19 cellular contexts compared by ENCODE assay signal in genomic region chr6:30806581-30807183, GRCh38.
DNase-seq lines count a peak whose midpoint lies in the region; ATAC-seq, FAIRE-seq and TF ChIP-seq lines count a peak whose summit lies in the region.
"Had no signal": no experiment of that assay in that cellular context is flagged by ENCODE, and none has a peak within 500 bp of the region (broad histone marks: within the 10 kb centered on the region; RNA-seq: fewer than 3 reads in every experiment).

No MANE protein-coding gene starts in this region.

- TF ChIP-seq POLR2A in K562 (conservative IDR thresholded peaks at IDR 0.05) (peak; percentile 89), vagina (IDR thresholded peaks at IDR 0.05) (no peak)

- no peak for DNase-seq in activated T-cell treated with anti-CD3 and anti-CD28 coated beads, Interleukin-2, amount 50 U/mL, for 24 hours
- no peak for DNase-seq in activated T-cell treated with anti-CD3 and anti-CD28 coated beads, Interleukin-2, amount 50 U/mL, for 72 hours
- DNase-seq in OCI-LY7 (ENCODE audit: low spot score) = no peak
- no peak for DNase-seq in K562 (ENCODE audit: extremely low read depth in 1 of 4, low spot score in 3 of 4)
- DNase-seq in trophoblast cell = peak; percentile 92
- no peak for DNase-seq in vagina (ENCODE audit: extremely low spot score in 2 of 2)
- no peak for DNase-seq in effector memory CD8-positive, alpha-beta T cell
- DNase-seq: GOT3, HFFc6, Karpas-422, MM.1S, NCI-H1092 treated with DMSO at 0.1 percent for 48 hours, NCI-H1694, NCI-H510A treated with DMSO at 0.1 percent for 48 hours, NCI-H82, SHP77 treated with DMSO at 0.1 percent for 48 hours had no signal

- no peak overlapping the region for H2BK120ac ChIP-seq in trophoblast cell (ENCODE audit: insufficient read depth, low read length, poor library complexity)

- FAIRE-seq in K562 (lab: Jason Lieb, UNC) = no peak
- FAIRE-seq: GM12892 had no signal

- H3K36me3 ChIP-seq in OCI-LY7 (ENCODE audit: insufficient read depth, low read length) (no peaks in the 10 kb centered on the region), K562 (ENCODE audit: control insufficient read depth, insufficient read depth, low read length) (no peaks in the 10 kb centered on the region), trophoblast cell (ENCODE audit: control insufficient read depth in 1 of 2, insufficient read depth in 2 of 2, low read length in 2 of 2) (no peaks in the 10 kb centered on the region), vagina (no peaks in the 10 kb centered on the region)
- H3K36me3 ChIP-seq: BLaER1 treated with 17β-estradiol and CSF1 and Interleukin-3, amounts not matched to agents 10 nM and 100 nM had no signal

- no peaks in the 10 kb centered on the region for H3K27me3 Mint-ChIP-seq in activated T-cell treated with anti-CD3 and anti-CD28 coated beads, Interleukin-2, amount 50 U/mL, for 24 hours
- H3K27me3 Mint-ChIP-seq in activated T-cell treated with anti-CD3 and anti-CD28 coated beads, Interleukin-2, amount 50 U/mL, for 72 hours (ENCODE audit: low read depth) = no peaks in the 10 kb centered on the region
- no peaks in the 10 kb centered on the region for H3K27me3 Mint-ChIP-seq in effector memory CD8-positive, alpha-beta T cell

- H2BK5ac ChIP-seq in trophoblast cell (ENCODE audit: low read depth, low read length, poor library complexity) = peak overlapping the region; percentile 31

- H3K27ac Mint-ChIP-seq in activated T-cell treated with anti-CD3 and anti-CD28 coated beads, Interleukin-2, amount 50 U/mL, for 24 hours = peak overlapping the region; percentile 50
- H3K27ac Mint-ChIP-seq in activated T-cell treated with anti-CD3 and anti-CD28 coated beads, Interleukin-2, amount 50 U/mL, for 72 hours = no peak overlapping the region
- H3K27ac Mint-ChIP-seq in effector memory CD8-positive, alpha-beta T cell = no peak overlapping the region
- H3K27ac Mint-ChIP-seq: HFFc6 had no signal

- peaks cover 5% of the 10 kb centered on the region for H3K79me1 ChIP-seq in trophoblast cell (ENCODE audit: low read length)

- H4K20me1 ChIP-seq in OCI-LY7 (ENCODE audit: insufficient read depth, low read length) (no peaks in the 10 kb centered on the region), K562 (replicated peaks; ENCODE audit: control insufficient read depth, insufficient read depth, low read length) (no peaks in the 10 kb centered on the region)
- H4K20me1 ChIP-seq: BLaER1 treated with 17β-estradiol and CSF1 and Interleukin-3, amounts not matched to agents 10 nM and 100 nM had no signal

- no peak overlapping the region for H4K12ac ChIP-seq in trophoblast cell (ENCODE audit: low read depth, low read length)

- ATAC-seq in activated T-cell treated with anti-CD3 and anti-CD28 coated beads, Interleukin-2, amount 50 U/mL, for 72 hours (replicated peaks in 1 of 2) = no peak
- no peak; the same call in 2 of the 3 replicates for ATAC-seq in K562
- ATAC-seq in GM21723 (IDR thresholded peaks at IDR 0.05; ENCODE audit: unreplicated experiment) = no peak
- ATAC-seq in effector memory CD8-positive, alpha-beta T cell (replicated peaks) = no peak

- H3K4ac ChIP-seq in trophoblast cell (ENCODE audit: low read depth, low read length) = no peak overlapping the region

- H3K36me3 Mint-ChIP-seq in activated T-cell treated with anti-CD3 and anti-CD28 coated beads, Interleukin-2, amount 50 U/mL, for 24 hours (ENCODE audit: low read depth) = peaks cover 7% of the 10 kb centered on the region
- H3K36me3 Mint-ChIP-seq in activated T-cell treated with anti-CD3 and anti-CD28 coated beads, Interleukin-2, amount 50 U/mL, for 72 hours (ENCODE audit: insufficient read depth in 2 of 2) = peaks cover 0 to 4% of the 10 kb centered on the region in 2 donors
- H3K36me3 Mint-ChIP-seq in effector memory CD8-positive, alpha-beta T cell (ENCODE audit: insufficient read depth) = no peaks in the 10 kb centered on the region

- peaks cover 13% of the 10 kb centered on the region for H3K9me3 Mint-ChIP-seq in activated T-cell treated with anti-CD3 and anti-CD28 coated beads, Interleukin-2, amount 50 U/mL, for 24 hours
- H3K9me3 Mint-ChIP-seq in activated T-cell treated with anti-CD3 and anti-CD28 coated beads, Interleukin-2, amount 50 U/mL, for 72 hours = peaks cover 0 to 4% of the 10 kb centered on the region in 2 donors
- H3K9me3 Mint-ChIP-seq in effector memory CD8-positive, alpha-beta T cell = peaks cover 0 to 3% of the 10 kb centered on the region in 2 donors
- H3K9me3 Mint-ChIP-seq: HFFc6 had no signal

- H2AFZ ChIP-seq in OCI-LY7 (ENCODE audit: low read length) (no peak overlapping the region), K562 (ENCODE audit: low read depth, low read length) (no peak overlapping the region), trophoblast cell (ENCODE audit: insufficient read depth, low read length, poor library complexity) (no peak overlapping the region)

- no peak overlapping the region for H4K8ac ChIP-seq in trophoblast cell (ENCODE audit: low read depth, low read length)

- intact Hi-C loops in OCI-LY7 (cut with micrococcal nuclease; ENCODE audit: unreplicated experiment) (no loop called here), K562 (cut with micrococcal nuclease) (no loop called here), vagina (cut with DNase I) (no loop called here)

- H3K27me3 ChIP-seq in K562 (ENCODE audit: control insufficient read depth in 2 of 2, insufficient read depth in 2 of 2, low read length in 2 of 2) (no peaks in the 10 kb centered on the region), trophoblast cell (ENCODE audit: insufficient read depth, low read length) (no peaks in the 10 kb centered on the region), vagina (no peaks in the 10 kb centered on the region)
- H3K27me3 ChIP-seq: BLaER1 treated with 17β-estradiol and CSF1 and Interleukin-3, amounts not matched to agents 10 nM and 100 nM had no signal

- TF ChIP-seq CTCF in OCI-LY7 (conservative IDR thresholded peaks at IDR 0.05; ENCODE audit: low read length) (no peak), K562 (IDR thresholded peaks at IDR 0.05 in 2 of 3, conservative IDR thresholded peaks at IDR 0.05 in 1 of 3; ENCODE audit: insufficient read depth in 2 of 3, low read depth in 1 of 3, low read length in 3 of 3) (no peak), vagina (IDR thresholded peaks at IDR 0.05) (no peak)

- no peak overlapping the region for H3K4me3 Mint-ChIP-seq in activated T-cell treated with anti-CD3 and anti-CD28 coated beads, Interleukin-2, amount 50 U/mL, for 24 hours
- H3K4me3 Mint-ChIP-seq in activated T-cell treated with anti-CD3 and anti-CD28 coated beads, Interleukin-2, amount 50 U/mL, for 72 hours = no peak overlapping the region
- H3K4me3 Mint-ChIP-seq in effector memory CD8-positive, alpha-beta T cell = no peak overlapping the region
- H3K4me3 Mint-ChIP-seq: HFFc6 had no signal

- peaks cover 70% of the 10 kb centered on the region for H3K4me1 Mint-ChIP-seq in activated T-cell treated with anti-CD3 and anti-CD28 coated beads, Interleukin-2, amount 50 U/mL, for 24 hours (ENCODE audit: low read depth)
- peaks cover 88% of the 10 kb centered on the region for H3K4me1 Mint-ChIP-seq in activated T-cell treated with anti-CD3 and anti-CD28 coated beads, Interleukin-2, amount 50 U/mL, for 72 hours (ENCODE audit: low read depth)
- H3K4me1 Mint-ChIP-seq in effector memory CD8-positive, alpha-beta T cell (ENCODE audit: low read depth in 2 of 2) = peaks cover 5 to 7% of the 10 kb centered on the region in 2 donors

- no peaks in the 10 kb centered on the region for H3K9me1 ChIP-seq in K562 (ENCODE audit: control insufficient read depth, insufficient read depth, low read length)

- H3K18ac ChIP-seq in trophoblast cell (ENCODE audit: low read length) = no peak overlapping the region

- no peaks in the 10 kb centered on the region for H3K9me3 ChIP-seq in OCI-LY7 (ENCODE audit: low read length)
- no peaks in the 10 kb centered on the region for H3K9me3 ChIP-seq in K562 (replicated peaks; ENCODE audit: control insufficient read depth, insufficient read depth, low read depth, low read length)
- no peaks in the 10 kb centered on the region for H3K9me3 ChIP-seq in trophoblast cell (ENCODE audit: insufficient read depth, low read depth, low read length)
- H3K9me3 ChIP-seq in vagina = no peaks in the 10 kb centered on the region

- no peak overlapping the region for H3K23ac ChIP-seq in trophoblast cell (ENCODE audit: low read length)

- H3K79me2 ChIP-seq in OCI-LY7 (ENCODE audit: insufficient read depth, low read depth, low read length) (no peaks in the 10 kb centered on the region), K562 (ENCODE audit: control insufficient read depth, insufficient read depth, low read length) (no peaks in the 10 kb centered on the region), trophoblast cell (ENCODE audit: control insufficient read depth, insufficient read depth, low read length, poor library complexity) (no peaks in the 10 kb centered on the region)

- H3K4me2 ChIP-seq in OCI-LY7 (ENCODE audit: low read length) = no peak overlapping the region
- no peak overlapping the region for H3K4me2 ChIP-seq in K562 (ENCODE audit: insufficient read depth, low read length)
- peak overlapping the region; percentile 23 for H3K4me2 ChIP-seq in trophoblast cell (ENCODE audit: low read length)
- H3K4me2 ChIP-seq: BLaER1 treated with 17β-estradiol and CSF1 and Interleukin-3, amounts not matched to agents 10 nM and 100 nM had no signal

- H3K9ac ChIP-seq in K562 (ENCODE audit: insufficient read depth in 1 of 2, low read depth in 2 of 2, low read length in 2 of 2) (no peak overlapping the region), trophoblast cell (ENCODE audit: low read length) (no peak overlapping the region)
- H3K9ac ChIP-seq: BLaER1 treated with 17β-estradiol and CSF1 and Interleukin-3, amounts not matched to agents 10 nM and 100 nM had no signal

- 80% methylated on average over 14 of the region's 14 CpGs for WGBS in K562 (ENCODE audit: insufficient coverage, low coverage, missing lambda C conversion rate)
- WGBS in trophoblast cell (ENCODE audit: extremely low coverage, insufficient coverage, insufficient read length) = no CpG with 5 or more reads among the region's 14 CpGs

- no peak overlapping the region for H3K14ac ChIP-seq in trophoblast cell (ENCODE audit: low read length)

- no peak for TF ChIP-seq RAD21 in K562 (CRISPR knock-in tag; conservative IDR thresholded peaks at IDR 0.05 in 1 of 2, IDR thresholded peaks at IDR 0.05 in 1 of 2)

- no peak overlapping the region for H2AK5ac ChIP-seq in trophoblast cell (ENCODE audit: low read length)

- H2BK12ac ChIP-seq in trophoblast cell (ENCODE audit: low read length) = peak overlapping the region; percentile 30

- H3K4me3 ChIP-seq in OCI-LY7 (ENCODE audit: low read depth, low read length, poor library complexity, severe bottlenecking) (no peak overlapping the region), K562 (no peak overlapping the region), trophoblast cell (ENCODE audit: low read depth, low read length) (no peak overlapping the region), vagina (no peak overlapping the region)
- H3K4me3 ChIP-seq: BLaER1 treated with 17β-estradiol and CSF1 and Interleukin-3, amounts not matched to agents 10 nM and 100 nM had no signal

- peak overlapping the region; percentile 43 for H4K91ac ChIP-seq in trophoblast cell (ENCODE audit: low read depth, low read length)

- H3K27ac ChIP-seq in OCI-LY7 (ENCODE audit: low read depth, low read length, poor library complexity, severe bottlenecking) = no peak overlapping the region
- H3K27ac ChIP-seq in K562 (ENCODE audit: extremely low read depth, low read depth, low read length) = no peak overlapping the region
- peak overlapping the region; percentile 2 for H3K27ac ChIP-seq in trophoblast cell (ENCODE audit: low read depth, low read length)
- no peak overlapping the region for H3K27ac ChIP-seq in vagina
- H3K27ac ChIP-seq: BLaER1 treated with 17β-estradiol and CSF1 and Interleukin-3, amounts not matched to agents 10 nM and 100 nM had no signal

- in situ Hi-C loops in K562 (cut with MboI) = no loop called here

- CTCF ChIA-PET in OCI-LY7 (lab: Charles Lee; ENCODE audit: unreplicated experiment) = interaction anchor here (0.6 kb wide), 1 partner anchor 209 kb away, joined by 3 read pairs; no protein-coding TSS in a partner anchor
- CTCF ChIA-PET in K562 (lab: Yijun Ruan, JAX; ENCODE audit: low intra/inter-chr PET ratio) = no interaction called here

- H3K9me2 ChIP-seq in OCI-LY7 (ENCODE audit: insufficient read depth, low read length) = no peaks in the 10 kb centered on the region

- H3K4me1 ChIP-seq in OCI-LY7 (ENCODE audit: insufficient read depth, low read length, poor library complexity, severe bottlenecking) (peaks cover 29% of the 10 kb centered on the region), K562 (replicated peaks in 1 of 2; ENCODE audit: control insufficient read depth in 2 of 2, insufficient read depth in 2 of 2, low read length in 2 of 2) (peaks cover 25 to 29% of the 10 kb centered on the region in 2 experiments), trophoblast cell (ENCODE audit: control insufficient read depth in 1 of 2, insufficient read depth in 2 of 2, low read length in 2 of 2) (peaks cover 12 to 14% of the 10 kb centered on the region in 2 experiments), vagina (no peaks in the 10 kb centered on the region)

- POLR2A ChIA-PET in OCI-LY7 (lab: Charles Lee) (no interaction called here), K562 (lab: Yijun Ruan, JAX) (no interaction called here)

- TSS peak; percentile 91 for BruUV-seq in OCI-LY7 (replicated peaks; lab: Mats Ljungman, UMichigan)
- BruUV-seq in K562 (replicated peaks; lab: Mats Ljungman, UMichigan) = TSS peak; percentile 99

- no peak for TF ChIP-seq EP300 in K562 (IDR thresholded peaks at IDR 0.05; ENCODE audit: low read length)

Comparison
In these comparisons a context has a peak if more than half of its experiments do, and no peak if none do; other contexts are left out.
1. DNase-seq: peak in trophoblast cell (2 of 2); none in activated T-cell treated with anti-CD3 and anti-CD28 coated beads, Interleukin-2, amount 50 U/mL, for 24 hours (single experiment), activated T-cell treated with anti-CD3 and anti-CD28 coated beads, Interleukin-2, amount 50 U/mL, for 72 hours (0 of 2), OCI-LY7 (single experiment), K562 (0 of 4), vagina (0 of 2) and effector memory CD8-positive, alpha-beta T cell (0 of 3).